In the genomic region with DNA sequence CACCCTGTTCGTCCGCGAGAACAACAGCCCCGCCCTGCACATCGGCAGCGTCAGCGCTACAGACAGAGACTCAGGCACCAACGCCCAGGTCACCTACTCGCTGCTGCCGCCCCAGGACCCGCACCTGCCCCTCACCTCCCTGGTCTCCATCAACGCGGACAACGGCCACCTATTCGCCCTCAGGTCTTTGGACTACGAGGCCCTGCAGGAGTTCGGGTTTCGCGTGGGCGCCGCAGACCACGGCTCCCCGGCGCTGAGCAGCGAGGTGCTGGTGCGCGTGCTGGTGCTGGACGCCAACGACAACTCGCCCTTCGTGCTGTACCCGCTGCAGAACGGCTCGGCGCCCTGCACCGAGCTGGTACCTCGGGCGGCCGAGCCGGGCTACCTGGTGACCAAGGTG, we compare ENCODE assay signal across 2 cellular contexts. TPM values are rescaled to one million over a fixed set of nuclear protein-coding genes. Genes with fewer than 3 reads are reported as not detected.
"Had no signal": no experiment of that assay in that cellular context is flagged by ENCODE, and none has a peak within 500 bp of the region (broad histone marks: within the 10 kb centered on the region; RNA-seq: fewer than 3 reads in every experiment).

No MANE protein-coding gene starts in this region.

RNA-seq across cellular contexts. Expression of gene PCDHB15, which starts 9.3 kb away (rescaled TPM):
- total RNA-seq: naive thymus-derived CD8-positive, alpha-beta T cell; natural killer cell treated with Interleukin-12 subunit alpha and Interleukin-12 subunit beta and Interleukin-15 and Interleukin-18, amount 100 ng/mL, for 72 hours had no signal
- polyA plus RNA-seq: naive thymus-derived CD8-positive, alpha-beta T cell had no signal

RNA-seq across cellular contexts. Expression of gene PCDHB14, which starts 12.8 kb away (rescaled TPM):
- total RNA-seq: naive thymus-derived CD8-positive, alpha-beta T cell; natural killer cell treated with Interleukin-12 subunit alpha and Interleukin-12 subunit beta and Interleukin-15 and Interleukin-18, amount 100 ng/mL, for 72 hours had no signal
- polyA plus RNA-seq: naive thymus-derived CD8-positive, alpha-beta T cell had no signal

RNA-seq across cellular contexts. Expression of gene PCDHB13, which starts 22.2 kb away (rescaled TPM):
- total RNA-seq: naive thymus-derived CD8-positive, alpha-beta T cell had no signal
- polyA plus RNA-seq: naive thymus-derived CD8-positive, alpha-beta T cell had no signal

RNA-seq across cellular contexts. Expression of gene PCDHB12, which starts 27.4 kb away (rescaled TPM):
- total RNA-seq: naive thymus-derived CD8-positive, alpha-beta T cell; natural killer cell treated with Interleukin-12 subunit alpha and Interleukin-12 subunit beta and Interleukin-15 and Interleukin-18, amount 100 ng/mL, for 72 hours had no signal
- polyA plus RNA-seq: naive thymus-derived CD8-positive, alpha-beta T cell had no signal

RNA-seq across cellular contexts. Expression of gene PCDHB11, which starts 36.5 kb away (rescaled TPM):
- total RNA-seq: naive thymus-derived CD8-positive, alpha-beta T cell; natural killer cell treated with Interleukin-12 subunit alpha and Interleukin-12 subunit beta and Interleukin-15 and Interleukin-18, amount 100 ng/mL, for 72 hours had no signal
- polyA plus RNA-seq: naive thymus-derived CD8-positive, alpha-beta T cell had no signal
